19 cellular contexts compared by ENCODE assay signal in the genomic region with DNA sequence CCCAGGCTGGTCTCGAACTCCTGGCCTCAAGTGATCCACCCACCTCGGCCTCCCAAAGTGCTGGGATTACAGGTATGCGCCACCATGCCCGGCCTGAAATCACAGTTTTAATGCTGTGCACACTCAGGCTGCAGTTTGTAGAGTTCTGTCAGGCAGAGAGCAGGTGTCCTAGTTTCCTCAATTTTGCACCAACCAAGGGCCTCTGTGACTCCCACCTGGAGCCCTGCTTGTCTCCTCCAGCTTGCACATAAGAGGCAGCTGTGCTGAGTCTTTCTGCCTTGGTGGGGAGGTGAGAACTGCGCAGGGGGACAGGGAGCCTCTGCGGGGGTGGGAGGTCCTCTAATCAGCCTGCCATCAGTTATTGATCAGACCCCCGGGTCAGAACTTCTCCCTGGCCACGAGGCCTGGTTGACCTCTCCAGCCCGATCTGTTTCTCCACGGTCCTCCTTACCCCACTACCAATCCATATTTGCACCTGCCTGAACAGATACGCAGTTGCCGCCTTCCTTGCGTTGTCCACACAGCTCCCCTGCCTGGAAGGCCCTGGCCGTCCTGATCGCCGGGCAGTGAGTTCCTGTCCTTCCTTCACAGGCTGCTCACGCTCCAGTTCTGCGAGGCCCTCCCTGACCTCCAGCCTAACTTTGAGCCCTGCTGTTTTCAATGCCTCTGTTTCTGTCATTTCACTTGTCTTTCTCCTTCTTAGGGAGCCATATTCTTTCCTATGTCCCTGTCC.
"Had no signal": no experiment of that assay in that cellular context is flagged by ENCODE, and none has a peak within 500 bp of the region (broad histone marks: within the 10 kb centered on the region; RNA-seq: fewer than 3 reads in every experiment).

No MANE protein-coding gene starts in this region.

- FAIRE-seq: urothelium cell line had no signal

- H3K9me3 Mint-ChIP-seq: stimulated activated naive CD8-positive, alpha-beta T cell treated with anti-CD3 and anti-CD28 coated beads, Interleukin-15, Interleukin-2, amounts not matched to agents 100 ng/mL and 50 ng/mL, for 24 hours had no signal

- H3K27me3 ChIP-seq: tibial nerve had no signal

- H3K4me3 ChIP-seq: lower lobe of right lung, tibial nerve had no signal

- H3K36me3 Mint-ChIP-seq: activated naive CD8-positive, alpha-beta T cell had no signal

- H3K27me3 Mint-ChIP-seq: activated naive CD8-positive, alpha-beta T cell; stimulated activated naive CD8-positive, alpha-beta T cell treated with anti-CD3 and anti-CD28 coated beads, Interleukin-15, Interleukin-2, amounts not matched to agents 100 ng/mL and 50 ng/mL, for 24 hours had no signal

- H3K4me3 Mint-ChIP-seq: activated naive CD8-positive, alpha-beta T cell; nephron; stimulated activated naive CD8-positive, alpha-beta T cell treated with anti-CD3 and anti-CD28 coated beads, Interleukin-15, Interleukin-2, amounts not matched to agents 100 ng/mL and 50 ng/mL, for 24 hours had no signal

- H3K9me3 ChIP-seq: lower lobe of right lung, tibial nerve had no signal

- H3K27ac Mint-ChIP-seq: activated naive CD8-positive, alpha-beta T cell; nephron; progenitor cell of endocrine pancreas; stimulated activated naive CD8-positive, alpha-beta T cell treated with anti-CD3 and anti-CD28 coated beads, Interleukin-15, Interleukin-2, amounts not matched to agents 100 ng/mL and 50 ng/mL, for 24 hours had no signal

- H3K27ac ChIP-seq: epithelial cell of prostate had no signal

- H3K36me3 ChIP-seq: lower lobe of right lung, tibial nerve had no signal

- DNase-seq: activated CD4-positive, alpha-beta T cell treated with anti-CD3 and anti-CD28 coated beads for 48 hours; activated CD4-positive, CD25-positive, alpha-beta regulatory T cell; activated CD8-positive, alpha-beta memory T cell treated with anti-CD3 and anti-CD28 coated beads for 24 hours; dermis blood vessel endothelial cell; effector memory CD4-positive, alpha-beta T cell; foreskin fibroblast; glutamatergic neuron; hippocampal formation; islet precursor cell; left colon; lower lobe of right lung; stimulated activated CD4-positive, alpha-beta T cell treated with anti-CD3 and anti-CD28 coated beads, Interleukin-2, amount 100 ng/mL, for 24 hours had no signal
